In genomic region chr6:145813285-145814034, GRCh38 we compare ENCODE assay signal across 8 cellular contexts. TPM values are rescaled to one million over a fixed set of nuclear protein-coding genes. Genes with fewer than 3 reads are reported as not detected.
DNase-seq lines count a peak whose midpoint lies in the region; ATAC-seq, FAIRE-seq and TF ChIP-seq lines count a peak whose summit lies in the region.

No MANE protein-coding gene starts in this region.

- H3K9ac ChIP-seq in GM12878 (ENCODE audit: control insufficient read depth, insufficient read depth, low read length) = peak overlapping the region; percentile 98

- ATAC-seq in GM12878 = peak; percentile 0
- no peak for ATAC-seq in GM21619 (IDR thresholded peaks at IDR 0.05; ENCODE audit: unreplicated experiment)

- H3K27me3 ChIP-seq in A673 (replicated peaks; ENCODE audit: insufficient read depth, low read depth, low read length, poor library complexity) (no peaks in the 10 kb centered on the region), GM12878 (replicated peaks in 1 of 2; ENCODE audit: control insufficient read depth in 2 of 2, insufficient read depth in 2 of 2, low read length in 1 of 2) (no peaks in the 10 kb centered on the region)

- no peaks in the 10 kb centered on the region for H3K36me3 ChIP-seq in A673 (ENCODE audit: insufficient read depth, low read length, poor library complexity, severe bottlenecking)
- no peaks in the 10 kb centered on the region; a peak in 1 of 4 replicates for H3K36me3 ChIP-seq in GM12878 (ENCODE audit: control insufficient read depth in 2 of 2, insufficient read depth in 2 of 2, low read length in 1 of 2)

- intact Hi-C loops in A673 (cut with micrococcal nuclease; ENCODE audit: unreplicated experiment) = loop anchor here (2.0 kb wide), 1 partner anchor 79 kb away; the partner anchor contains the start of gene EPM2A
- intact Hi-C loops in GM12878 (cut with micrococcal nuclease; ENCODE audit: unreplicated experiment) = loop anchor here (1.0 to 2.0 kb wide), 4 partner anchors 51 to 151 kb away; partner anchors contain the start of genes EPM2A and SHPRH

- TF ChIP-seq EP300 in GM12878 (IDR thresholded peaks at IDR 0.05; ENCODE audit: borderline replicate concordance in 1 of 2, control insufficient read depth in 1 of 2, low read depth in 2 of 2, low read length in 2 of 2) = no peak

- CTCF ChIA-PET in A673 (lab: Charles Lee) (no interaction called here), GM12878 (lab: Yijun Ruan, JAX) (interaction anchor here (1.4 kb wide), 1 partner anchor 82 kb away, joined by 4 read pairs; no protein-coding TSS in a partner anchor)

- whole genome bisulfite sequencing in GM12878 (ENCODE audit: insufficient coverage, insufficient replicate concordance, low lambda C conversion rate, missing lambda C conversion rate) = 20% methylated on average over 12 of the region's 12 CpGs

- peak; percentile 48 for DNase-seq in A673 (ENCODE audit: low spot score)
- DNase-seq in GM10266 (ENCODE audit: extremely low spot score) = peak; percentile 20
- peak; percentile 46 for DNase-seq in NCI-H1105 (lab: John Stamatoyannopoulos, UW)
- DNase-seq in GM12878 (ENCODE audit: low read depth, low spot score) = no peak
- DNase-seq in kidney glomerular epithelial cell (lab: John Stamatoyannopoulos, UW) = peak; percentile 34
- DNase-seq in superior temporal gyrus (ENCODE audit: extremely low spot score) = peak; percentile 60
- DNase-seq in stimulated activated CD4-positive, alpha-beta T cell treated with anti-CD3 and anti-CD28 coated beads, Interleukin-12 subunit alpha, Interleukin-12 subunit beta, amount 100 ng/mL, for 4 hours = no peak

- H3K27ac ChIP-seq in A673 (ENCODE audit: low read depth, low read length, poor library complexity, severe bottlenecking) (peak overlapping the region; percentile 87), GM12878 (ENCODE audit: control insufficient read depth, insufficient read depth) (peak overlapping the region; percentile 95)

- in situ Hi-C loops in GM12878 (cut with MboI) = no loop called here

- peak overlapping the region; percentile 85 for H3K4me2 ChIP-seq in GM12878 (ENCODE audit: control insufficient read depth, insufficient read depth)

- no peaks in the 10 kb centered on the region for H4K20me1 ChIP-seq in GM12878 (ENCODE audit: control insufficient read depth, insufficient read depth)

- BruUV-seq in A673 (replicated peaks; lab: Mats Ljungman, UMichigan) (TSS peak; percentile 40), GM12878 (replicated peaks; lab: Mats Ljungman, UMichigan) (no TSS peak)

- SMC1A ChIA-PET in GM12878 (lab: Charles Lee; ENCODE audit: uncharacterized antibody, unreplicated experiment) = interaction anchor here (2.1 to 2.7 kb wide), 4 partner anchors 13 to 77 kb away, joined by 8 to 20 read pairs (median 14); partner anchors contain the start of gene EPM2A

- H2AFZ ChIP-seq in GM12878 (ENCODE audit: control insufficient read depth, low read depth, low read length) = peak overlapping the region; percentile 76

- no peak for TF ChIP-seq POLR2A in GM12878 (IDR thresholded peaks at IDR 0.05; ENCODE audit: low read depth, low read length)

- POLR2A ChIA-PET in A673 (lab: Charles Lee; ENCODE audit: low non-redundant PET) (no interaction called here), GM12878 (lab: Charles Lee) (interaction anchor here (1.3 to 2.1 kb wide), 2 partner anchors 11 to 78 kb away, joined by 4 to 10 read pairs; partner anchors contain the start of gene EPM2A)

- RAD21 ChIA-PET in GM12878 (lab: Charles Lee; ENCODE audit: unreplicated experiment) = no interaction called here

- H3K4me1 ChIP-seq in A673 (ENCODE audit: insufficient read depth, low read length, poor library complexity, severe bottlenecking) = peaks cover 23% of the 10 kb centered on the region
- peaks cover 10% of the 10 kb centered on the region for H3K4me1 ChIP-seq in GM12878 (ENCODE audit: control insufficient read depth, insufficient read depth, low read length)

- H3K79me2 ChIP-seq in GM12878 (ENCODE audit: control insufficient read depth, insufficient read depth, low read length) = peaks cover 68% of the 10 kb centered on the region

- TF ChIP-seq RAD21 in GM12878 (IDR thresholded peaks at IDR 0.05; ENCODE audit: insufficient read depth, low read depth, low read length) = no peak

- H3K4me3 ChIP-seq in A673 (ENCODE audit: low read depth, low read length, poor library complexity, severe bottlenecking) (peak overlapping the region; percentile 84), GM12878 (peak overlapping the region; percentile 97)

- TF ChIP-seq CTCF in A673 (conservative IDR thresholded peaks at IDR 0.05; ENCODE audit: low read depth, low read length) = no peak
- no peak for TF ChIP-seq CTCF in GM10266 (IDR thresholded peaks at IDR 0.05; ENCODE audit: control insufficient read depth, insufficient read depth, low read depth, missing control alignments)
- TF ChIP-seq CTCF in GM12878 (IDR thresholded peaks at IDR 0.05 in 2 of 3, conservative IDR thresholded peaks at IDR 0.05 in 1 of 3; ENCODE audit: control insufficient read depth in 2 of 3, extremely low read depth in 1 of 3, insufficient read depth in 1 of 3, low read depth in 3 of 3, low read length in 3 of 3) = no peak

- H3K9me3 ChIP-seq in A673 (ENCODE audit: low read depth, low read length, poor library complexity, severe bottlenecking) = no peaks in the 10 kb centered on the region
- no peaks in the 10 kb centered on the region for H3K9me3 ChIP-seq in GM12878 (replicated peaks; ENCODE audit: control insufficient read depth, insufficient read depth, low read length)

- peak; percentile 59 for FAIRE-seq in GM12878 (lab: Jason Lieb, UNC)

TF ChIP-seq in GM12878, 131 proteins besides CTCF, POLR2A, EP300 and RAD21 (continues in another document):
- no peak for TF ChIP-seq WRNIP1 (IDR thresholded peaks at IDR 0.05; ENCODE audit: borderline replicate concordance, low read depth, low read length)
- TF ChIP-seq BMI1 (IDR thresholded peaks at IDR 0.05; ENCODE audit: borderline replicate concordance) = no peak
- TF ChIP-seq, protein P1, sequence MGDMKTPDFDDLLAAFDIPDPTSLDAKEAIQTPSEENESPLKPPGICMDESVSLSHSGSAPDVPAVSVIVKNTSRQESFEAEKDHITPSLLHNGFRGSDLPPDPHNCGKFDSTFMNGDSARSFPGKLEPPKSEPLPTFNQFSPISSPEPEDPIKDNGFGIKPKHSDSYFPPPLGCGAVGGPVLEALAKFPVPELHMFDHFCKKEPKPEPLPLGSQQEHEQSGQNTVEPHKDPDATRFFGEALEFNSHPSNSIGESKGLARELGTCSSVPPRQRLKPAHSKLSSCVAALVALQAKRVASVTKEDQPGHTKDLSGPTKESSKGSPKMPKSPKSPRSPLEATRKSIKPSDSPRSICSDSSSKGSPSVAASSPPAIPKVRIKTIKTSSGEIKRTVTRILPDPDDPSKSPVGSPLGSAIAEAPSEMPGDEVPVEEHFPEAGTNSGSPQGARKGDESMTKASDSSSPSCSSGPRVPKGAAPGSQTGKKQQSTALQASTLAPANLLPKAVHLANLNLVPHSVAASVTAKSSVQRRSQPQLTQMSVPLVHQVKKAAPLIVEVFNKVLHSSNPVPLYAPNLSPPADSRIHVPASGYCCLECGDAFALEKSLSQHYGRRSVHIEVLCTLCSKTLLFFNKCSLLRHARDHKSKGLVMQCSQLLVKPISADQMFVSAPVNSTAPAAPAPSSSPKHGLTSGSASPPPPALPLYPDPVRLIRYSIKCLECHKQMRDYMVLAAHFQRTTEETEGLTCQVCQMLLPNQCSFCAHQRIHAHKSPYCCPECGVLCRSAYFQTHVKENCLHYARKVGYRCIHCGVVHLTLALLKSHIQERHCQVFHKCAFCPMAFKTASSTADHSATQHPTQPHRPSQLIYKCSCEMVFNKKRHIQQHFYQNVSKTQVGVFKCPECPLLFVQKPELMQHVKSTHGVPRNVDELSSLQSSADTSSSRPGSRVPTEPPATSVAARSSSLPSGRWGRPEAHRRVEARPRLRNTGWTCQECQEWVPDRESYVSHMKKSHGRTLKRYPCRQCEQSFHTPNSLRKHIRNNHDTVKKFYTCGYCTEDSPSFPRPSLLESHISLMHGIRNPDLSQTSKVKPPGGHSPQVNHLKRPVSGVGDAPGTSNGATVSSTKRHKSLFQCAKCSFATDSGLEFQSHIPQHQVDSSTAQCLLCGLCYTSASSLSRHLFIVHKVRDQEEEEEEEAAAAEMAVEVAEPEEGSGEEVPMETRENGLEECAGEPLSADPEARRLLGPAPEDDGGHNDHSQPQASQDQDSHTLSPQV (IDR thresholded peaks at IDR 0.05) = no peak
- TF ChIP-seq IKZF2 (IDR thresholded peaks at IDR 0.05) = 0 out of 4 replicates have a peak, but pooled peaks of 1 of the 2 experiments have one; percentile 10
- TF ChIP-seq, protein P2, sequence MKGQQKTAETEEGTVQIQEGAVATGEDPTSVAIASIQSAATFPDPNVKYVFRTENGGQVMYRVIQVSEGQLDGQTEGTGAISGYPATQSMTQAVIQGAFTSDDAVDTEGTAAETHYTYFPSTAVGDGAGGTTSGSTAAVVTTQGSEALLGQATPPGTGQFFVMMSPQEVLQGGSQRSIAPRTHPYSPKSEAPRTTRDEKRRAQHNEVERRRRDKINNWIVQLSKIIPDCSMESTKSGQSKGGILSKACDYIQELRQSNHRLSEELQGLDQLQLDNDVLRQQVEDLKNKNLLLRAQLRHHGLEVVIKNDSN (IDR thresholded peaks at IDR 0.05; ENCODE audit: borderline replicate concordance, extremely low read length, insufficient read depth, low read depth, low read length) = no peak

RNA-seq across cellular contexts. Expression of gene FBXO30, which starts 1.1 kb away (rescaled TPM):
- total RNA-seq in A673 (2021) = 10.9 and 12.2 TPM in 2 replicates
- total RNA-seq in GM12878 (2013; cell fraction: nucleolus; rRNA removed) = 12.8 and 13.3 TPM in 2 replicates
- 5.3 and 6.6 TPM in 2 replicates for total RNA-seq in GM12878 (2014; rRNA removed)
- total RNA-seq in GM12878 (2014; rRNA removed; fragmentation: Illumina TruSeq; extraction: Trizol) = 4.4 and 5.2 TPM in 2 replicates
- 6.9 and 7.2 TPM in 2 replicates for total RNA-seq in GM12878 (2021)
- polyA plus RNA-seq in GM12878 (2011; ENCODE audit: low read depth) = 2.0 TPM
- polyA plus RNA-seq in GM12878 (2011; rRNA removed) = 5.3 and 7.3 TPM in 2 replicates
- 1.5 and 1.7 TPM in 2 replicates for polyA plus RNA-seq in GM12878 (2011; cell fraction: cytosol; rRNA removed)
- 2.9 and 3.3 TPM in 2 replicates for polyA plus RNA-seq in GM12878 (2011; cell fraction: nucleus; rRNA removed)
- polyA plus RNA-seq in GM12878 (2012) = 3.0 and 3.3 TPM in 2 replicates
- 5.9 and 7.1 TPM in 2 replicates for polyA plus RNA-seq in GM12878 (2014; fragmentation: Illumina TruSeq; extraction: Trizol)
- 1 to 10 TPM; 1.7 to 1.9 TPM for polyA plus RNA-seq in GM12878 (2014; fragmentation: Nextera tagmentation; extraction: Ambion mirVana)
- polyA plus RNA-seq in GM12878 (2014; rRNA removed) = 3.0 and 3.8 TPM in 2 replicates
- polyA plus RNA-seq in GM12878 (2016; fragmentation: Nextera tagmentation; extraction: Ambion mirVana) = 1 to 10 TPM; 5.3 to 5.7 TPM
- 5.4 and 9.5 TPM in 2 replicates for polyA minus RNA-seq in GM12878 (2011; rRNA and poly(A)+ RNA removed)
- polyA minus RNA-seq in GM12878 (2011; cell fraction: cytosol; rRNA and poly(A)+ RNA removed) = 2.3 and 2.8 TPM in 2 replicates
- polyA minus RNA-seq in GM12878 (2011; cell fraction: nucleus; rRNA and poly(A)+ RNA removed) = 6.0 and 8.8 TPM in 2 replicates

Comparison
In these comparisons a context has a peak if more than half of its experiments do, and no peak if none do; other contexts are left out.
1. DNase-seq: peak in A673 (single experiment), GM10266 (single experiment), NCI-H1105 (single experiment), kidney glomerular epithelial cell (single experiment) and superior temporal gyrus (single experiment); none in GM12878 (single experiment) and stimulated activated CD4-positive, alpha-beta T cell treated with anti-CD3 and anti-CD28 coated beads, Interleukin-12 subunit alpha, Interleukin-12 subunit beta, amount 100 ng/mL, for 4 hours (single experiment).